26 cellular contexts compared by ENCODE assay signal in the genomic region with DNA sequence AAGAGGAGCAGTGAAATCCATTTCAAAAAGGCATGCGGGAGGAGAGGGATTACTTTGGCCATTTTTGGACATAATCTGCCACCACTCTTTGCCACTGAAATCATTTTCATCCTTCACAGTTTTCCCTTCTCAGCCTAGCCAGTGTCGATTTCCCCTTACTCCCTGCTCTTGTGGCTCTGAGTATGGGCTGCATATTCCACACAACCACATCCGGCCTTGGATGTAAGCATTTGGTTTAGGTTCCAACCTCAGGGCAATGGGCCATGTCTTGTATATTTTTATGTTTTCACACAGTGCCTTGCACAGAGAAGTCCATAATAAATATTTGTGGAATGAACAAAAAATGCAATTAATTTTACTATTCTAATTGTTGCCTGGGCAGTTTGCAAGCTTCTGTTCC. TPM values are rescaled to one million over a fixed set of nuclear protein-coding genes. Genes with fewer than 3 reads are reported as not detected.
DNase-seq lines count a peak whose midpoint lies in the region; ATAC-seq and TF ChIP-seq lines count a peak whose summit lies in the region.
"Had no signal": no experiment of that assay in that cellular context is flagged by ENCODE, and none has a peak within 500 bp of the region (broad histone marks: within the 10 kb centered on the region; RNA-seq: fewer than 3 reads in every experiment).

No MANE protein-coding gene starts in this region.

- H2AFZ ChIP-seq in fibroblast of lung (ENCODE audit: low read length) (no peak overlapping the region), GM23248 (no peak overlapping the region)

- peak; percentile 31 for DNase-seq in EH (ENCODE audit: low read depth)
- peak; percentile 31 for DNase-seq in M059J (ENCODE audit: low read depth)
- DNase-seq in fibroblast of lung (ENCODE audit: low read depth in 2 of 2) = peak; percentile 26 to 79
- peak; percentile 6 for DNase-seq in islet precursor cell
- no peak for DNase-seq in GM23248
- no peak for DNase-seq in H7
- no peak for DNase-seq in NCI-H1694 (lab: John Stamatoyannopoulos, UW)
- DNase-seq: 8988T, ACHN, BE2C, DMS153, DND-41, GDM1, Karpas-422, MV-4-11, NCI-H1105, NCI-H1436 treated with DMSO at 0.1 percent for 48 hours, NCI-H1930, NCI-H2107, NCI-H446, NCI-H524 treated with DMSO at 0.1 percent for 48 hours, NCI-H774, SK-N-SH had no signal

- no peak for TF ChIP-seq CTCF in fibroblast of lung (conservative IDR thresholded peaks at IDR 0.05 in 1 of 2, IDR thresholded peaks at IDR 0.05 in 1 of 2; ENCODE audit: low read depth in 1 of 2, low read length in 2 of 2)

- H3K9ac ChIP-seq in fibroblast of lung (ENCODE audit: insufficient read depth, low read length) (no peak overlapping the region), GM23248 (no peak overlapping the region)
- H3K9ac ChIP-seq: SK-N-SH had no signal

- peaks cover under 1% of the 10 kb centered on the region for H3K27me3 ChIP-seq in fibroblast of lung (ENCODE audit: control insufficient read depth, insufficient read depth, low read length)
- no peaks in the 10 kb centered on the region for H3K27me3 ChIP-seq in GM23248 (replicated peaks; ENCODE audit: insufficient read depth)
- H3K27me3 ChIP-seq in H7 (ENCODE audit: control insufficient read depth, insufficient read depth, low read length) = no peaks in the 10 kb centered on the region; the same call in 1 of the 2 replicates

- no peak for ATAC-seq in GM21717 (IDR thresholded peaks at IDR 0.05; ENCODE audit: unreplicated experiment)
- ATAC-seq: GM12878 had no signal

- 83 to 88% methylated on average over 3 of the region's 3 CpGs for WGBS in GM23248 (ENCODE audit: low coverage in 1 of 2, low lambda C conversion rate in 2 of 2, missing lambda C conversion rate in 2 of 2), 2 experiments

- peaks cover 5% of the 10 kb centered on the region for H3K4me1 ChIP-seq in fibroblast of lung (ENCODE audit: control insufficient read depth, extremely low read depth, insufficient read depth, low read length)
- H3K4me1 ChIP-seq in GM23248 (ENCODE audit: insufficient read depth) = no peaks in the 10 kb centered on the region
- H3K4me1 ChIP-seq: BE2C had no signal

- in situ Hi-C loops in GM23248 (cut with MboI) = no loop called here

- H4K20me1 ChIP-seq in fibroblast of lung (ENCODE audit: control insufficient read depth, extremely low read depth, insufficient read depth, low read length) (no peaks in the 10 kb centered on the region), GM23248 (ENCODE audit: insufficient read depth) (no peaks in the 10 kb centered on the region)

- peaks cover 9% of the 10 kb centered on the region; the same call in 1 of the 2 replicates for H3F3A ChIP-seq in GM23248 (ENCODE audit: insufficient read depth)

- H3K36me3 ChIP-seq in fibroblast of lung (ENCODE audit: control insufficient read depth, insufficient read depth, low read length) (no peaks in the 10 kb centered on the region), GM23248 (ENCODE audit: low read depth) (no peaks in the 10 kb centered on the region), H7 (replicated peaks; ENCODE audit: control insufficient read depth, insufficient read depth, low read length) (no peaks in the 10 kb centered on the region)
- H3K36me3 ChIP-seq: BE2C had no signal

- H3K4me2 ChIP-seq in fibroblast of lung (ENCODE audit: extremely low read depth, insufficient read depth, low read length) = no peak overlapping the region
- no peak overlapping the region for H3K4me2 ChIP-seq in GM23248 (ENCODE audit: unreplicated experiment)
- H3K4me2 ChIP-seq: SK-N-SH had no signal

- H3K4me3 ChIP-seq in fibroblast of lung (replicated peaks in 1 of 4; ENCODE audit: control extremely low read depth in 1 of 4, insufficient read depth in 1 of 4, low read depth in 3 of 4, low read length in 4 of 4) (no peak overlapping the region), GM23248 (no peak overlapping the region), H7 (ENCODE audit: insufficient read depth, low read depth, low read length) (no peak overlapping the region)
- H3K4me3 ChIP-seq: GM12878 had no signal

- no peaks in the 10 kb centered on the region for H3K79me2 ChIP-seq in fibroblast of lung (ENCODE audit: control insufficient read depth, insufficient read depth, low read length)
- no peaks in the 10 kb centered on the region for H3K79me2 ChIP-seq in GM23248 (ENCODE audit: insufficient read depth)

- H3K9me2 ChIP-seq in GM23248 (ENCODE audit: insufficient read depth) = no peaks in the 10 kb centered on the region
- H3K9me2 ChIP-seq: SK-N-SH had no signal

- H3K9me3 ChIP-seq in fibroblast of lung (ENCODE audit: control insufficient read depth, insufficient read depth, low read depth, low read length) = no peaks in the 10 kb centered on the region
- H3K9me3 ChIP-seq in GM23248 (ENCODE audit: low read depth) = no peaks in the 10 kb centered on the region
- H3K9me3 ChIP-seq: BE2C, SK-N-SH had no signal

- no peak overlapping the region for H3K27ac ChIP-seq in fibroblast of lung (ENCODE audit: insufficient read depth, low read length)
- no peak overlapping the region for H3K27ac ChIP-seq in GM23248
- H3K27ac ChIP-seq: HL-60 had no signal

RNA-seq across cellular contexts. Expression of a gene that starts 7.7 kb away (rescaled TPM):
- total RNA-seq in M059J (2014; rRNA removed; shearing (Covaris generic)) = 231 and 246 TPM in 2 replicates
- total RNA-seq in fibroblast of lung = 37.2 and 77.9 TPM in 2 replicates
- polyA plus RNA-seq in fibroblast of lung = 104 and 149 TPM in 2 replicates
- polyA plus RNA-seq in fibroblast of lung (2012) = 113 and 143 TPM in 2 replicates
- polyA minus RNA-seq in fibroblast of lung (ENCODE audit: low replicate concordance) = 63.7 and 116 TPM in 2 replicates
- total RNA-seq in GM23248 (2014; rRNA removed; shearing (Covaris generic)) = 1,671 and 1,864 TPM in 2 replicates
- 5,355 and 5,534 TPM in 2 replicates for polyA plus RNA-seq in GM23248 (2016; fragmentation: Nextera tagmentation; extraction: Ambion mirVana)
- 186 and 229 TPM in 2 replicates for total RNA-seq in H7 (2014; rRNA removed; shearing (Covaris generic))

Comparison
In these comparisons a context has a peak if more than half of its experiments do, and no peak if none do; other contexts are left out.
1. DNase-seq: peak in EH (single experiment), M059J (single experiment), fibroblast of lung (2 of 2) and islet precursor cell (single experiment); none in GM23248 (single experiment), H7 (single experiment) and NCI-H1694 (single experiment).